Comparison of ENCODE assay signal across 29 cellular contexts in the genomic region with DNA sequence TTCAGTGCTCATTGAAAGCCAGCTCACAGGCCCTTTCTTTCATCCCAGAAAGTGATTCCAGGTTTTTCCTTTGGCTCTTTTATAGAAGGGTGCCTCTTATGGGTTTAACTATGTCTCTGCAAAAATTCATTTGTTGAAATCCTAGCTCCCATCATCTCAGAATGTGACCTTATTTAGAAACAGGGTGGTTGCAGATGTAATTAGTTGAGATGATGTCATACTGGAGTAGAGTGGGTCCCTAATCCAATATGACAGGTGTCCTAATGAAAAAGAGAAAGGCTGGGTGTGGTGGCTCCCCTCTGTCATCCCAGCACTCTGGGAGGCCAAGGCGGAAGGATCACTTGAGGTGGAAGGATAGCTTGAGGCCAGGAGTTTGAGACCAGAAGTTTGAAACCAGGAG.
"Had no signal": no experiment of that assay in that cellular context is flagged by ENCODE, and none has a peak within 500 bp of the region (broad histone marks: within the 10 kb centered on the region; RNA-seq: fewer than 3 reads in every experiment).

No MANE protein-coding gene starts in this region.

- H3K9me3 Mint-ChIP-seq: stimulated activated effector memory CD8-positive, alpha-beta T cell treated with anti-CD3 and anti-CD28 coated beads, Interleukin-12 subunit alpha, Interleukin-12 subunit beta, amount 100 ng/mL, for 72 hours; stimulated activated naive CD8-positive, alpha-beta T cell treated with anti-CD3 and anti-CD28 coated beads, Interleukin-15, amount 100 ng/mL, for 72 hours; stimulated activated naive CD8-positive, alpha-beta T cell treated with anti-CD3 and anti-CD28 coated beads, Interleukin-15, Interleukin-2, amounts not matched to agents 100 ng/mL and 50 ng/mL, for 24 hours; type B pancreatic cell had no signal

- H3K9me3 ChIP-seq: stomach, suprapubic skin, testis, thoracic aorta, thyroid gland, tibial artery, tibial nerve, transverse colon, upper lobe of left lung, upper lobe of right lung, uterus, vagina had no signal

- H3K36me3 ChIP-seq: stomach, suprapubic skin, thoracic aorta, thyroid gland, tibial artery, tibial nerve, transverse colon, upper lobe of left lung, upper lobe of right lung, uterus, vagina had no signal

- DNase-seq: stimulated activated CD4-positive, alpha-beta T cell treated with anti-CD3 and anti-CD28 coated beads, Interleukin-2, amount 100 ng/mL, for 48 hours; stimulated activated CD4-positive, alpha-beta T cell treated with anti-CD3 and anti-CD28 coated beads, Interleukin-4, amount 100 ng/mL, for 1 hour; stimulated activated CD4-positive, alpha-beta T cell treated with anti-CD3 and anti-CD28 coated beads, Interleukin-4, amount 100 ng/mL, for 24 hours; stimulated activated CD4-positive, alpha-beta T cell treated with anti-CD3 and anti-CD28 coated beads, Interleukin-4, amount 100 ng/mL, for 4 hours; stimulated activated CD8-positive, alpha-beta memory T cell treated with anti-CD3 and anti-CD28 coated beads, Interleukin-4, amount 100 ng/mL, for 48 hours; stimulated activated naive B cell treated with anti-CD40 and anti-IgM and Interleukin-4, amounts not matched to agents 10 μg/mL and 1 μg/mL and 100 μg/mL, for 72 hours; stimulated activated naive CD4-positive, alpha-beta T cell; stimulated activated naive CD4-positive, alpha-beta T cell treated with Interleukin-2 at 50 U/mL for 16 hours; stimulated activated naive CD8-positive, alpha-beta T cell treated with anti-CD3 and anti-CD28 coated beads, Interleukin-15, amount 100 ng/mL, for 72 hours; stimulated activated naive CD8-positive, alpha-beta T cell treated with anti-CD3 and anti-CD28 coated beads, Interleukin-15, Interleukin-2, amounts not matched to agents 100 U/mL and 50 U/mL, for 24 hours; stomach; substantia nigra; testis; thyroid gland; tibial artery; transverse colon; trophoblast cell; upper lobe of left lung; upper lobe of right lung; uterus had no signal

- H3K4me1 Mint-ChIP-seq: stimulated activated effector memory CD8-positive, alpha-beta T cell treated with anti-CD3 and anti-CD28 coated beads, Interleukin-12 subunit alpha, Interleukin-12 subunit beta, amount 100 ng/mL, for 72 hours; stimulated activated memory B cell treated with anti-CD40 and anti-IgM and Interleukin-4, amounts not matched to agents 10 μg/mL and 1 μg/mL and 100 μg/mL, for 72 hours; stimulated activated naive B cell treated with anti-CD40 and anti-IgM and Interleukin-4, amounts not matched to agents 10 μg/mL and 1 μg/mL and 100 μg/mL, for 72 hours; stimulated activated naive CD8-positive, alpha-beta T cell treated with anti-CD3 and anti-CD28 coated beads, Interleukin-15, amount 100 ng/mL, for 72 hours had no signal

- H3K36me3 Mint-ChIP-seq: stimulated activated effector memory CD8-positive, alpha-beta T cell treated with anti-CD3 and anti-CD28 coated beads, Interleukin-12 subunit alpha, Interleukin-12 subunit beta, amount 100 ng/mL, for 72 hours; stimulated activated memory B cell treated with anti-CD40 and anti-IgM and Interleukin-4, amounts not matched to agents 10 μg/mL and 1 μg/mL and 100 μg/mL, for 72 hours; stimulated activated naive B cell treated with anti-CD40 and anti-IgM and Interleukin-4, amounts not matched to agents 10 μg/mL and 1 μg/mL and 100 μg/mL, for 72 hours; type B pancreatic cell had no signal

- H3K27ac Mint-ChIP-seq: stimulated activated effector memory CD8-positive, alpha-beta T cell treated with anti-CD3 and anti-CD28 coated beads, Interleukin-12 subunit alpha, Interleukin-12 subunit beta, amount 100 ng/mL, for 72 hours; stimulated activated memory B cell treated with anti-CD40 and anti-IgM and Interleukin-4, amounts not matched to agents 10 μg/mL and 1 μg/mL and 100 μg/mL, for 72 hours; stimulated activated naive B cell treated with anti-CD40 and anti-IgM and Interleukin-4, amounts not matched to agents 10 μg/mL and 1 μg/mL and 100 μg/mL, for 72 hours; stimulated activated naive CD8-positive, alpha-beta T cell treated with anti-CD3 and anti-CD28 coated beads, Interleukin-15, Interleukin-2, amounts not matched to agents 100 ng/mL and 50 ng/mL, for 24 hours; type B pancreatic cell had no signal

- H3K4me1 ChIP-seq: testis, thyroid gland, tibial artery, tibial nerve, transverse colon, upper lobe of left lung, upper lobe of right lung, uterus, vagina had no signal

- H3K4me3 Mint-ChIP-seq: stimulated activated effector memory CD8-positive, alpha-beta T cell treated with anti-CD3 and anti-CD28 coated beads, Interleukin-12 subunit alpha, Interleukin-12 subunit beta, amount 100 ng/mL, for 72 hours; stimulated activated memory B cell treated with anti-CD40 and anti-IgM and Interleukin-4, amounts not matched to agents 10 μg/mL and 1 μg/mL and 100 μg/mL, for 72 hours; stimulated activated naive B cell treated with anti-CD40 and anti-IgM and Interleukin-4, amounts not matched to agents 10 μg/mL and 1 μg/mL and 100 μg/mL, for 72 hours; stimulated activated naive CD8-positive, alpha-beta T cell treated with anti-CD3 and anti-CD28 coated beads, Interleukin-15, amount 100 ng/mL, for 72 hours; stimulated activated naive CD8-positive, alpha-beta T cell treated with anti-CD3 and anti-CD28 coated beads, Interleukin-15, Interleukin-2, amounts not matched to agents 100 ng/mL and 50 ng/mL, for 24 hours; type B pancreatic cell had no signal

- H3K4me3 ChIP-seq: stomach, suprapubic skin, testis, thoracic aorta, thyroid gland, tibial artery, tibial nerve, transverse colon, upper lobe of left lung, upper lobe of right lung, uterus, vagina had no signal

- FAIRE-seq: urothelium cell line had no signal

- ATAC-seq: stimulated activated effector memory CD8-positive, alpha-beta T cell treated with anti-CD3 and anti-CD28 coated beads, Interleukin-12 subunit alpha, Interleukin-12 subunit beta, amount 100 ng/mL, for 72 hours; stimulated activated memory B cell treated with anti-CD40 and anti-IgM and Interleukin-4, amounts not matched to agents 10 μg/mL and 1 μg/mL and 100 μg/mL, for 72 hours; stimulated activated naive B cell treated with anti-CD40 and anti-IgM and Interleukin-4, amounts not matched to agents 10 μg/mL and 1 μg/mL and 100 μg/mL, for 72 hours; stimulated activated naive CD8-positive, alpha-beta T cell treated with anti-CD3 and anti-CD28 coated beads, Interleukin-15, amount 100 ng/mL, for 72 hours; stimulated activated naive CD8-positive, alpha-beta T cell treated with anti-CD3 and anti-CD28 coated beads, Interleukin-15, Interleukin-2, amounts not matched to agents 100 U/mL and 50 U/mL, for 24 hours; upper lobe of right lung had no signal

- H3K27ac ChIP-seq: stomach, suprapubic skin, testis, thoracic aorta, thyroid gland, tibial artery, tibial nerve, transverse colon, upper lobe of left lung, upper lobe of right lung, uterus, vagina had no signal

- H3K27me3 ChIP-seq: stomach, suprapubic skin, testis, thyroid gland, tibial artery, tibial nerve, transverse colon, upper lobe of left lung, upper lobe of right lung, uterus, vagina had no signal
